ENCODE assay signal across 1 cellular context in genomic region chr22:20988573-20989322, GRCh38.
TF ChIP-seq lines count a peak whose summit lies in the region.

No MANE protein-coding gene starts in this region.

TF ChIP-seq in K562, 482 proteins besides CTCF, POLR2A, EP300 and RAD21 (continued from another document):
- TF ChIP-seq, protein P1, sequence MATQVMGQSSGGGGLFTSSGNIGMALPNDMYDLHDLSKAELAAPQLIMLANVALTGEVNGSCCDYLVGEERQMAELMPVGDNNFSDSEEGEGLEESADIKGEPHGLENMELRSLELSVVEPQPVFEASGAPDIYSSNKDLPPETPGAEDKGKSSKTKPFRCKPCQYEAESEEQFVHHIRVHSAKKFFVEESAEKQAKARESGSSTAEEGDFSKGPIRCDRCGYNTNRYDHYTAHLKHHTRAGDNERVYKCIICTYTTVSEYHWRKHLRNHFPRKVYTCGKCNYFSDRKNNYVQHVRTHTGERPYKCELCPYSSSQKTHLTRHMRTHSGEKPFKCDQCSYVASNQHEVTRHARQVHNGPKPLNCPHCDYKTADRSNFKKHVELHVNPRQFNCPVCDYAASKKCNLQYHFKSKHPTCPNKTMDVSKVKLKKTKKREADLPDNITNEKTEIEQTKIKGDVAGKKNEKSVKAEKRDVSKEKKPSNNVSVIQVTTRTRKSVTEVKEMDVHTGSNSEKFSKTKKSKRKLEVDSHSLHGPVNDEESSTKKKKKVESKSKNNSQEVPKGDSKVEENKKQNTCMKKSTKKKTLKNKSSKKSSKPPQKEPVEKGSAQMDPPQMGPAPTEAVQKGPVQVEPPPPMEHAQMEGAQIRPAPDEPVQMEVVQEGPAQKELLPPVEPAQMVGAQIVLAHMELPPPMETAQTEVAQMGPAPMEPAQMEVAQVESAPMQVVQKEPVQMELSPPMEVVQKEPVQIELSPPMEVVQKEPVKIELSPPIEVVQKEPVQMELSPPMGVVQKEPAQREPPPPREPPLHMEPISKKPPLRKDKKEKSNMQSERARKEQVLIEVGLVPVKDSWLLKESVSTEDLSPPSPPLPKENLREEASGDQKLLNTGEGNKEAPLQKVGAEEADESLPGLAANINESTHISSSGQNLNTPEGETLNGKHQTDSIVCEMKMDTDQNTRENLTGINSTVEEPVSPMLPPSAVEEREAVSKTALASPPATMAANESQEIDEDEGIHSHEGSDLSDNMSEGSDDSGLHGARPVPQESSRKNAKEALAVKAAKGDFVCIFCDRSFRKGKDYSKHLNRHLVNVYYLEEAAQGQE (CRISPR knock-in tag; IDR thresholded peaks at IDR 0.05; ENCODE audit: low read depth), result 0 out of 2 replicates have a peak, but pooled peaks have one; percentile 25
- TF ChIP-seq CTCFL (IDR thresholded peaks at IDR 0.05; ENCODE audit: borderline replicate concordance, insufficient read depth, low read depth, low read length, poor library complexity, severe bottlenecking), result no peak
- TF ChIP-seq, protein P2, sequence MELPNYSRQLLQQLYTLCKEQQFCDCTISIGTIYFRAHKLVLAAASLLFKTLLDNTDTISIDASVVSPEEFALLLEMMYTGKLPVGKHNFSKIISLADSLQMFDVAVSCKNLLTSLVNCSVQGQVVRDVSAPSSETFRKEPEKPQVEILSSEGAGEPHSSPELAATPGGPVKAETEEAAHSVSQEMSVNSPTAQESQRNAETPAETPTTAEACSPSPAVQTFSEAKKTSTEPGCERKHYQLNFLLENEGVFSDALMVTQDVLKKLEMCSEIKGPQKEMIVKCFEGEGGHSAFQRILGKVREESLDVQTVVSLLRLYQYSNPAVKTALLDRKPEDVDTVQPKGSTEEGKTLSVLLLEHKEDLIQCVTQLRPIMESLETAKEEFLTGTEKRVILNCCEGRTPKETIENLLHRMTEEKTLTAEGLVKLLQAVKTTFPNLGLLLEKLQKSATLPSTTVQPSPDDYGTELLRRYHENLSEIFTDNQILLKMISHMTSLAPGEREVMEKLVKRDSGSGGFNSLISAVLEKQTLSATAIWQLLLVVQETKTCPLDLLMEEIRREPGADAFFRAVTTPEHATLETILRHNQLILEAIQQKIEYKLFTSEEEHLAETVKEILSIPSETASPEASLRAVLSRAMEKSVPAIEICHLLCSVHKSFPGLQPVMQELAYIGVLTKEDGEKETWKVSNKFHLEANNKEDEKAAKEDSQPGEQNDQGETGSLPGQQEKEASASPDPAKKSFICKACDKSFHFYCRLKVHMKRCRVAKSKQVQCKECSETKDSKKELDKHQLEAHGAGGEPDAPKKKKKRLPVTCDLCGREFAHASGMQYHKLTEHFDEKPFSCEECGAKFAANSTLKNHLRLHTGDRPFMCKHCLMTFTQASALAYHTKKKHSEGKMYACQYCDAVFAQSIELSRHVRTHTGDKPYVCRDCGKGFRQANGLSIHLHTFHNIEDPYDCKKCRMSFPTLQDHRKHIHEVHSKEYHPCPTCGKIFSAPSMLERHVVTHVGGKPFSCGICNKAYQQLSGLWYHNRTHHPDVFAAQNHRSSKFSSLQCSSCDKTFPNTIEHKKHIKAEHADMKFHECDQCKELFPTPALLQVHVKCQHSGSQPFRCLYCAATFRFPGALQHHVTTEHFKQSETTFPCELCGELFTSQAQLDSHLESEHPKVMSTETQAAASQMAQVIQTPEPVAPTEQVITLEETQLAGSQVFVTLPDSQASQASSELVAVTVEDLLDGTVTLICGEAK (IDR thresholded peaks at IDR 0.05), result no peak
- TF ChIP-seq, protein P2 (CRISPR knock-in tag; IDR thresholded peaks at IDR 0.05), result no peak
- no peak for TF ChIP-seq ZNF384 (IDR thresholded peaks at IDR 0.05; ENCODE audit: low read depth, low read length)
